1 cellular context compared by ENCODE assay signal in the genomic region with DNA sequence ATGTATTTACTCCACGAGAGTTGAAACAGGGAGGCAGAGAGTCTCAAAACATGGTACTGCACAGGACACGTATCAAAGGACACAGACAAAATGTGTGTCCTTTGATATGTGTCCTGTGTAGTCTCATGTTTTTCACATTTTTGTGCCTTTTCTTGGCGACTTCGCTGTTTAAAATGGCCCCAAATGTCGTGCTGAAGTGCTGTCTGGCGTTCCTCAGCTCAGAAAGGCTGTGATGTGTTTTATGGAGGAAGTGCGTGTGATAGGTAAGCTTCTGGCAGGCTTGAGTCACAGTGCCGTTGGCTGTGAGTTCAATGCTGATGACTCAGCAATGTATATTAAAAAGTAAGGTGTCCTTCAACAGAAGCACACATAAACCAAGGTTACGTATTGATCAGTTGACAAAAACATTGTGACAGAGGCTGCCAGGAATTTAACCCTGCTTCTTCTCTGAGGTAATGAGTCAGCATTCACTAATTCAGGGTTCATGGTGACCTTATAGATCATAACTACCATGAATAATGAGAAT.
TF ChIP-seq lines count a peak whose summit lies in the region.

No MANE protein-coding gene starts in this region.

TF ChIP-seq in HepG2, 621 proteins besides CTCF, POLR2A, EP300 and RAD21 (continued from another document and continues in another):
- TF ChIP-seq SAP130 (CRISPR knock-in tag; IDR thresholded peaks at IDR 0.05; ENCODE audit: low read depth) (peak; percentile 34; the same call in 1 of the 2 replicates), ZMYM2 (CRISPR knock-in tag; IDR thresholded peaks at IDR 0.05) (0 out of 2 replicates have a peak, but pooled peaks have one; percentile 52), CREM (IDR thresholded peaks at IDR 0.05) (peak; percentile 53; the same call in 1 of the 2 replicates), CREM (CRISPR knock-in tag; IDR thresholded peaks at IDR 0.05) (no peak), JUND (CRISPR knock-in tag; IDR thresholded peaks at IDR 0.05) (peak; percentile 81), TRIM24 (CRISPR knock-in tag; IDR thresholded peaks at IDR 0.05) (peak; percentile 64), CHD4 (IDR thresholded peaks at IDR 0.05; ENCODE audit: borderline replicate concordance, low read length) (0 out of 2 replicates have a peak, but pooled peaks have one; percentile 26), REL (CRISPR knock-in tag; conservative IDR thresholded peaks at IDR 0.05) (no peak), SIN3B (IDR thresholded peaks at IDR 0.05; ENCODE audit: low read length) (no peak), SUZ12 (IDR thresholded peaks at IDR 0.05; ENCODE audit: low read depth, low read length) (no peak), ZNF101 (CRISPR knock-in tag; IDR thresholded peaks at IDR 0.05; ENCODE audit: borderline replicate concordance, low read depth) (no peak), KDM5A (IDR thresholded peaks at IDR 0.05; ENCODE audit: borderline replicate concordance, low read length) (no peak), SETDB1 (CRISPR knock-in tag; IDR thresholded peaks at IDR 0.05; ENCODE audit: borderline replicate concordance) (peak; percentile 80; the same call in 1 of the 2 replicates), SIX4 (CRISPR knock-in tag; IDR thresholded peaks at IDR 0.05) (no peak), ZNF556 (CRISPR knock-in tag; IDR thresholded peaks at IDR 0.05; ENCODE audit: borderline replicate concordance) (0 out of 2 replicates have a peak, but pooled peaks have one; percentile 34), GPN1 (CRISPR knock-in tag; IDR thresholded peaks at IDR 0.05; ENCODE audit: borderline replicate concordance) (no peak), NFE2 (CRISPR knock-in tag; IDR thresholded peaks at IDR 0.05) (peak; percentile 81; the same call in 1 of the 2 replicates), SATB2 (CRISPR knock-in tag; IDR thresholded peaks at IDR 0.05) (no peak), NFE2L2 (IDR thresholded peaks at IDR 0.05; ENCODE audit: low read length) (peak; percentile 97), NFKBIZ (CRISPR knock-in tag; IDR thresholded peaks at IDR 0.05) (peak; percentile 60; the same call in 1 of the 2 replicates), EHMT2 (IDR thresholded peaks at IDR 0.05; ENCODE audit: borderline replicate concordance, low read depth, low read length) (0 out of 2 replicates have a peak, but pooled peaks have one; percentile 3), KMT2B (CRISPR knock-in tag; IDR thresholded peaks at IDR 0.05) (no peak), ZNF790 (CRISPR knock-in tag; IDR thresholded peaks at IDR 0.05; ENCODE audit: borderline replicate concordance) (no peak), ZNF253 (CRISPR knock-in tag; IDR thresholded peaks at IDR 0.05; ENCODE audit: borderline replicate concordance) (no peak), ZBTB1 (CRISPR knock-in tag; IDR thresholded peaks at IDR 0.05; ENCODE audit: borderline replicate concordance) (no peak), ZSCAN21 (CRISPR knock-in tag; IDR thresholded peaks at IDR 0.05; ENCODE audit: borderline replicate concordance) (no peak), ZNF564 (CRISPR knock-in tag; IDR thresholded peaks at IDR 0.05) (no peak), ZNF441 (CRISPR knock-in tag; IDR thresholded peaks at IDR 0.05; ENCODE audit: borderline replicate concordance) (peak; percentile 65; the same call in 1 of the 2 replicates), ZKSCAN5 (CRISPR knock-in tag; IDR thresholded peaks at IDR 0.05) (no peak), ATAD3A (CRISPR knock-in tag; IDR thresholded peaks at IDR 0.05) (no peak), PHF21A (CRISPR knock-in tag; IDR thresholded peaks at IDR 0.05) (no peak), HHEX (CRISPR knock-in tag; IDR thresholded peaks at IDR 0.05) (no peak), RXRB (CRISPR knock-in tag; IDR thresholded peaks at IDR 0.05; ENCODE audit: borderline replicate concordance) (peak; percentile 86), ZNF557 (CRISPR knock-in tag; IDR thresholded peaks at IDR 0.05) (no peak), IKZF1 (IDR thresholded peaks at IDR 0.05) (no peak), CREB1 (IDR thresholded peaks at IDR 0.05) (peak; percentile 76), CREB1 (CRISPR knock-in tag; IDR thresholded peaks at IDR 0.05) (peak; percentile 74)
- TF ChIP-seq, protein P1, sequence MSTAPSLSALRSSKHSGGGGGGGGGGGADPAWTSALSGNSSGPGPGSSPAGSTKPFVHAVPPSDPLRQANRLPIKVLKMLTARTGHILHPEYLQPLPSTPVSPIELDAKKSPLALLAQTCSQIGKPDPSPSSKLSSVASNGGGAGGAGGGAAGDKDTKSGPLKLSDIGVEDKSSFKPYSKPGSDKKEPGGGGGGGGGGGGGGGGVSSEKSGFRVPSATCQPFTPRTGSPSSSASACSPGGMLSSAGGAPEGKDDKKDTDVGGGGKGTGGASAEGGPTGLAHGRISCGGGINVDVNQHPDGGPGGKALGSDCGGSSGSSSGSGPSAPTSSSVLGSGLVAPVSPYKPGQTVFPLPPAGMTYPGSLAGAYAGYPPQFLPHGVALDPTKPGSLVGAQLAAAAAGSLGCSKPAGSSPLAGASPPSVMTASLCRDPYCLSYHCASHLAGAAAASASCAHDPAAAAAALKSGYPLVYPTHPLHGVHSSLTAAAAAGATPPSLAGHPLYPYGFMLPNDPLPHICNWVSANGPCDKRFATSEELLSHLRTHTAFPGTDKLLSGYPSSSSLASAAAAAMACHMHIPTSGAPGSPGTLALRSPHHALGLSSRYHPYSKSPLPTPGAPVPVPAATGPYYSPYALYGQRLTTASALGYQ (CRISPR knock-in tag; IDR thresholded peaks at IDR 0.05): no peak
- TF ChIP-seq, protein P2, sequence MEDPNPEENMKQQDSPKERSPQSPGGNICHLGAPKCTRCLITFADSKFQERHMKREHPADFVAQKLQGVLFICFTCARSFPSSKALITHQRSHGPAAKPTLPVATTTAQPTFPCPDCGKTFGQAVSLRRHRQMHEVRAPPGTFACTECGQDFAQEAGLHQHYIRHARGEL (CRISPR knock-in tag; IDR thresholded peaks at IDR 0.05): no peak
- TF ChIP-seq, protein P3, sequence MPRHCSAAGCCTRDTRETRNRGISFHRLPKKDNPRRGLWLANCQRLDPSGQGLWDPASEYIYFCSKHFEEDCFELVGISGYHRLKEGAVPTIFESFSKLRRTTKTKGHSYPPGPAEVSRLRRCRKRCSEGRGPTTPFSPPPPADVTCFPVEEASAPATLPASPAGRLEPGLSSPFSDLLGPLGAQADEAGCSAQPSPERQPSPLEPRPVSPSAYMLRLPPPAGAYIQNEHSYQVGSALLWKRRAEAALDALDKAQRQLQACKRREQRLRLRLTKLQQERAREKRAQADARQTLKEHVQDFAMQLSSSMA (CRISPR knock-in tag; IDR thresholded peaks at IDR 0.05): no peak
- TF ChIP-seq, protein P4, sequence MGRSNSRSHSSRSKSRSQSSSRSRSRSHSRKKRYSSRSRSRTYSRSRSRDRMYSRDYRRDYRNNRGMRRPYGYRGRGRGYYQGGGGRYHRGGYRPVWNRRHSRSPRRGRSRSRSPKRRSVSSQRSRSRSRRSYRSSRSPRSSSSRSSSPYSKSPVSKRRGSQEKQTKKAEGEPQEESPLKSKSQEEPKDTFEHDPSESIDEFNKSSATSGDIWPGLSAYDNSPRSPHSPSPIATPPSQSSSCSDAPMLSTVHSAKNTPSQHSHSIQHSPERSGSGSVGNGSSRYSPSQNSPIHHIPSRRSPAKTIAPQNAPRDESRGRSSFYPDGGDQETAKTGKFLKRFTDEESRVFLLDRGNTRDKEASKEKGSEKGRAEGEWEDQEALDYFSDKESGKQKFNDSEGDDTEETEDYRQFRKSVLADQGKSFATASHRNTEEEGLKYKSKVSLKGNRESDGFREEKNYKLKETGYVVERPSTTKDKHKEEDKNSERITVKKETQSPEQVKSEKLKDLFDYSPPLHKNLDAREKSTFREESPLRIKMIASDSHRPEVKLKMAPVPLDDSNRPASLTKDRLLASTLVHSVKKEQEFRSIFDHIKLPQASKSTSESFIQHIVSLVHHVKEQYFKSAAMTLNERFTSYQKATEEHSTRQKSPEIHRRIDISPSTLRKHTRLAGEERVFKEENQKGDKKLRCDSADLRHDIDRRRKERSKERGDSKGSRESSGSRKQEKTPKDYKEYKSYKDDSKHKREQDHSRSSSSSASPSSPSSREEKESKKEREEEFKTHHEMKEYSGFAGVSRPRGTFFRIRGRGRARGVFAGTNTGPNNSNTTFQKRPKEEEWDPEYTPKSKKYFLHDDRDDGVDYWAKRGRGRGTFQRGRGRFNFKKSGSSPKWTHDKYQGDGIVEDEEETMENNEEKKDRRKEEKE (IDR thresholded peaks at IDR 0.05): no peak
- TF ChIP-seq, protein P5, sequence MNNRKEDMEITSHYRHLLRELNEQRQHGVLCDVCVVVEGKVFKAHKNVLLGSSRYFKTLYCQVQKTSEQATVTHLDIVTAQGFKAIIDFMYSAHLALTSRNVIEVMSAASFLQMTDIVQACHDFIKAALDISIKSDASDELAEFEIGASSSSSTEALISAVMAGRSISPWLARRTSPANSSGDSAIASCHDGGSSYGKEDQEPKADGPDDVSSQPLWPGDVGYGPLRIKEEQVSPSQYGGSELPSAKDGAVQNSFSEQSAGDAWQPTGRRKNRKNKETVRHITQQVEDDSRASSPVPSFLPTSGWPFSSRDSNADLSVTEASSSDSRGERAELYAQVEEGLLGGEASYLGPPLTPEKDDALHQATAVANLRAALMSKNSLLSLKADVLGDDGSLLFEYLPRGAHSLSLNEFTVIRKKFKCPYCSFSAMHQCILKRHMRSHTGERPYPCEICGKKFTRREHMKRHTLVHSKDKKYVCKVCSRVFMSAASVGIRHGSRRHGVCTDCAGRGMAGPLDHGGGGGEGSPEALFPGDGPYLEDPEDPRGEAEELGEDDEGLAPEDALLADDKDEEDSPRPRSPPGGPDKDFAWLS (CRISPR knock-in tag; IDR thresholded peaks at IDR 0.05; ENCODE audit: borderline replicate concordance): no peak
- TF ChIP-seq, protein P6, sequence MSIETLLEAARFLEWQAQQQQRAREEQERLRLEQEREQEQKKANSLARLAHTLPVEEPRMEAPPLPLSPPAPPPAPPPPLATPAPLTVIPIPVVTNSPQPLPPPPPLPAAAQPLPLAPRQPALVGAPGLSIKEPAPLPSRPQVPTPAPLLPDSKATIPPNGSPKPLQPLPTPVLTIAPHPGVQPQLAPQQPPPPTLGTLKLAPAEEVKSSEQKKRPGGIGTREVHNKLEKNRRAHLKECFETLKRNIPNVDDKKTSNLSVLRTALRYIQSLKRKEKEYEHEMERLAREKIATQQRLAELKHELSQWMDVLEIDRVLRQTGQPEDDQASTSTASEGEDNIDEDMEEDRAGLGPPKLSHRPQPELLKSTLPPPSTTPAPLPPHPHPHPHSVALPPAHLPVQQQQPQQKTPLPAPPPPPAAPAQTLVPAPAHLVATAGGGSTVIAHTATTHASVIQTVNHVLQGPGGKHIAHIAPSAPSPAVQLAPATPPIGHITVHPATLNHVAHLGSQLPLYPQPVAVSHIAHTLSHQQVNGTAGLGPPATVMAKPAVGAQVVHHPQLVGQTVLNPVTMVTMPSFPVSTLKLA (IDR thresholded peaks at IDR 0.05): no peak
- TF ChIP-seq, protein P7, sequence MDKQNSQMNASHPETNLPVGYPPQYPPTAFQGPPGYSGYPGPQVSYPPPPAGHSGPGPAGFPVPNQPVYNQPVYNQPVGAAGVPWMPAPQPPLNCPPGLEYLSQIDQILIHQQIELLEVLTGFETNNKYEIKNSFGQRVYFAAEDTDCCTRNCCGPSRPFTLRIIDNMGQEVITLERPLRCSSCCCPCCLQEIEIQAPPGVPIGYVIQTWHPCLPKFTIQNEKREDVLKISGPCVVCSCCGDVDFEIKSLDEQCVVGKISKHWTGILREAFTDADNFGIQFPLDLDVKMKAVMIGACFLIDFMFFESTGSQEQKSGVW (CRISPR knock-in tag; IDR thresholded peaks at IDR 0.05; ENCODE audit: borderline replicate concordance): no peak
- TF ChIP-seq, protein P8, sequence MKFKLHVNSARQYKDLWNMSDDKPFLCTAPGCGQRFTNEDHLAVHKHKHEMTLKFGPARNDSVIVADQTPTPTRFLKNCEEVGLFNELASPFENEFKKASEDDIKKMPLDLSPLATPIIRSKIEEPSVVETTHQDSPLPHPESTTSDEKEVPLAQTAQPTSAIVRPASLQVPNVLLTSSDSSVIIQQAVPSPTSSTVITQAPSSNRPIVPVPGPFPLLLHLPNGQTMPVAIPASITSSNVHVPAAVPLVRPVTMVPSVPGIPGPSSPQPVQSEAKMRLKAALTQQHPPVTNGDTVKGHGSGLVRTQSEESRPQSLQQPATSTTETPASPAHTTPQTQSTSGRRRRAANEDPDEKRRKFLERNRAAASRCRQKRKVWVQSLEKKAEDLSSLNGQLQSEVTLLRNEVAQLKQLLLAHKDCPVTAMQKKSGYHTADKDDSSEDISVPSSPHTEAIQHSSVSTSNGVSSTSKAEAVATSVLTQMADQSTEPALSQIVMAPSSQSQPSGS (CRISPR knock-in tag; IDR thresholded peaks at IDR 0.05): peak; percentile 53; the same call in 1 of the 2 replicates
- TF ChIP-seq, protein P9, sequence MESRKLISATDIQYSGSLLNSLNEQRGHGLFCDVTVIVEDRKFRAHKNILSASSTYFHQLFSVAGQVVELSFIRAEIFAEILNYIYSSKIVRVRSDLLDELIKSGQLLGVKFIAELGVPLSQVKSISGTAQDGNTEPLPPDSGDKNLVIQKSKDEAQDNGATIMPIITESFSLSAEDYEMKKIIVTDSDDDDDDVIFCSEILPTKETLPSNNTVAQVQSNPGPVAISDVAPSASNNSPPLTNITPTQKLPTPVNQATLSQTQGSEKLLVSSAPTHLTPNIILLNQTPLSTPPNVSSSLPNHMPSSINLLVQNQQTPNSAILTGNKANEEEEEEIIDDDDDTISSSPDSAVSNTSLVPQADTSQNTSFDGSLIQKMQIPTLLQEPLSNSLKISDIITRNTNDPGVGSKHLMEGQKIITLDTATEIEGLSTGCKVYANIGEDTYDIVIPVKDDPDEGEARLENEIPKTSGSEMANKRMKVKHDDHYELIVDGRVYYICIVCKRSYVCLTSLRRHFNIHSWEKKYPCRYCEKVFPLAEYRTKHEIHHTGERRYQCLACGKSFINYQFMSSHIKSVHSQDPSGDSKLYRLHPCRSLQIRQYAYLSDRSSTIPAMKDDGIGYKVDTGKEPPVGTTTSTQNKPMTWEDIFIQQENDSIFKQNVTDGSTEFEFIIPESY (CRISPR knock-in tag; IDR thresholded peaks at IDR 0.05): 0 out of 2 replicates have a peak, but pooled peaks have one; percentile 37
- TF ChIP-seq, protein P10, sequence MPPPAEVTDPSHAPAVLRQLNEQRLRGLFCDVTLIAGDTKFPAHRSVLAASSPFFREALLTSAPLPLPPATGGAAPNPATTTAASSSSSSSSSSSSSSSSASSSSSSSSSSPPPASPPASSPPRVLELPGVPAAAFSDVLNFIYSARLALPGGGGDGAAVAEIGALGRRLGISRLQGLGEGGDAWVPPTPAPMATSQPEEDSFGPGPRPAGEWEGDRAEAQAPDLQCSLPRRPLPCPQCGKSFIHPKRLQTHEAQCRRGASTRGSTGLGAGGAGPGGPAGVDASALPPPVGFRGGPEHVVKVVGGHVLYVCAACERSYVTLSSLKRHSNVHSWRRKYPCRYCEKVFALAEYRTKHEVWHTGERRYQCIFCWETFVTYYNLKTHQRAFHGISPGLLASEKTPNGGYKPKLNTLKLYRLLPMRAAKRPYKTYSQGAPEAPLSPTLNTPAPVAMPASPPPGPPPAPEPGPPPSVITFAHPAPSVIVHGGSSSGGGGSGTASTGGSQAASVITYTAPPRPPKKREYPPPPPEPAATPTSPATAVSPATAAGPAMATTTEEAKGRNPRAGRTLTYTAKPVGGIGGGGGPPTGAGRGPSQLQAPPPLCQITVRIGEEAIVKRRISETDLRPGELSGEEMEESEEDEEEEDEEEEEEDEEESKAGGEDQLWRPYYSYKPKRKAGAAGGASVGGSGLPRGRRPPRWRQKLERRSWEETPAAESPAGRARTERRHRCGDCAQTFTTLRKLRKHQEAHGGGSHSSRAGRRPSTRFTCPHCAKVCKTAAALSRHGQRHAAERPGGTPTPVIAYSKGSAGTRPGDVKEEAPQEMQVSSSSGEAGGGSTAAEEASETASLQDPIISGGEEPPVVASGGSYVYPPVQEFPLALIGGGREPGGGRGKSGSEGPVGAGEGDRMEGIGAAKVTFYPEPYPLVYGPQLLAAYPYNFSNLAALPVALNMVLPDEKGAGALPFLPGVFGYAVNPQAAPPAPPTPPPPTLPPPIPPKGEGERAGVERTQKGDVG (CRISPR knock-in tag; IDR thresholded peaks at IDR 0.05; ENCODE audit: borderline replicate concordance): no peak
